In the genomic region with DNA sequence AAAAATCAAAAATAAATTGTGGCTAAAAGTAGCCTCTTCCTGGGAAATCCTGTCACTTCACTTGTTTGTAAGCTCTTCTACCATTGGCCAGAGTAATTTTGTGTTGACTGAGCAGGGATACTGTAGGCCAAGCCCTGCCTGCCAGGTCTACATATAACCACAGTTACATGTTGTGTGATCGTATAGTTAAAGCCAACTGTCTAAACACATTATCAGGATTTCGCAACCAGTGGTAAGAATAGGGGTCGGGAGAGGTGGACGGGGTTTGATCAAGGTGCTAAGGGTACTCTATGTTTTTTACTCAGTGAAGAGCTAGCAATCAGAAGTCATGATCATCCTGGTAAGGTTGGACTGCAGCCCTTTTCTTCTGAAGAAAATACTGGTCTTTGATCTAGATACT, we compare ENCODE assay signal across 11 cellular contexts. TPM values are rescaled to one million over a fixed set of nuclear protein-coding genes. Genes with fewer than 3 reads are reported as not detected.
DNase-seq lines count a peak whose midpoint lies in the region; ATAC-seq and TF ChIP-seq lines count a peak whose summit lies in the region.
"Had no signal": no experiment of that assay in that cellular context is flagged by ENCODE, and none has a peak within 500 bp of the region (broad histone marks: within the 10 kb centered on the region; RNA-seq: fewer than 3 reads in every experiment).

No MANE protein-coding gene starts in this region.

- H3K9me3 Mint-ChIP-seq in activated CD8-positive, alpha-beta T cell treated with anti-CD3 and anti-CD28 coated beads, Interleukin-2, amount 10 ng/mL, durations not matched to agents 7 days and 5 days (ENCODE audit: insufficient read depth) = no peaks in the 10 kb centered on the region

- POLR2A ChIA-PET in activated CD8-positive, alpha-beta T cell treated with anti-CD3 and anti-CD28 coated beads, Interleukin-2, amount 10 ng/mL, durations not matched to agents 7 days and 5 days (lab: Charles Lee) = interaction anchor here (0.8 to 1.8 kb wide), 6 partner anchors 8 to 61 kb away, joined by 3 to 5 read pairs (median 4); a partner anchor contains a TSS

- WGBS in liver = 71% methylated on average over 4 of the region's 4 CpGs

- CTCF ChIA-PET in activated CD8-positive, alpha-beta T cell treated with anti-CD3 and anti-CD28 coated beads, Interleukin-2, amount 10 ng/mL, durations not matched to agents 7 days and 5 days (lab: Charles Lee) = interaction anchor here (0.9 to 2.7 kb wide), 5 partner anchors 7 to 159 kb away, joined by 3 to 7 read pairs (median 6); a partner anchor contains a TSS

- no peak overlapping the region for H3K4me3 ChIP-seq in BLaER1 treated with 17β-estradiol and CSF1 and Interleukin-3, amounts not matched to agents 10 nM and 100 nM
- H3K4me3 ChIP-seq in liver (ENCODE audit: low read depth in 1 of 3, low read length in 3 of 3) (no peak overlapping the region), MG63 (no peak overlapping the region)
- H3K4me3 ChIP-seq: colonic mucosa, tibial nerve had no signal

- H3K9ac ChIP-seq in BLaER1 treated with 17β-estradiol and CSF1 and Interleukin-3, amounts not matched to agents 10 nM and 100 nM = peak overlapping the region in 1 of 11 experiments; percentile 27; a peak in 1 of 22 replicates
- H3K9ac ChIP-seq in liver (ENCODE audit: low read depth in 1 of 2, low read length in 2 of 2) = peak overlapping the region in 1 of 2 donors; percentile 60

- no peak for DNase-seq in activated CD8-positive, alpha-beta T cell treated with anti-CD3 and anti-CD28 coated beads, Interleukin-2, amount 10 ng/mL, durations not matched to agents 7 days and 5 days
- DNase-seq in MG63 = no peak
- no peak for DNase-seq in NCI-H2171 treated with DMSO at 0.1 percent for 48 hours (lab: John Stamatoyannopoulos, UW)
- DNase-seq: aorta, colonic mucosa had no signal

- H3K4me3 Mint-ChIP-seq in activated CD8-positive, alpha-beta T cell treated with anti-CD3 and anti-CD28 coated beads, Interleukin-2, amount 10 ng/mL, durations not matched to agents 7 days and 5 days = no peak overlapping the region

- no peak for TF ChIP-seq RAD21 in liver (IDR thresholded peaks at IDR 0.05)

- peaks cover 50 to 65% (median 53%) of the 10 kb centered on the region in 11 experiments for H3K36me3 ChIP-seq in BLaER1 treated with 17β-estradiol and CSF1 and Interleukin-3, amounts not matched to agents 10 nM and 100 nM
- H3K36me3 ChIP-seq in liver (ENCODE audit: control insufficient read depth in 4 of 4, insufficient read depth in 3 of 4, low read depth in 1 of 4, low read length in 3 of 4) = peaks cover 2 to 8% (median 6%) of the 10 kb centered on the region in 4 donors
- H3K36me3 ChIP-seq in MG63 = peaks cover 63% of the 10 kb centered on the region

- ATAC-seq in GM18909 (IDR thresholded peaks at IDR 0.05; ENCODE audit: poor library complexity, unreplicated experiment) (peak; percentile 7), SK-N-SH treated with all-trans-retinoic acid at 6 μM for 48 hours (no peak), GM18867 (IDR thresholded peaks at IDR 0.05; ENCODE audit: unreplicated experiment) (no peak)
- ATAC-seq in activated CD8-positive, alpha-beta T cell treated with anti-CD3 and anti-CD28 coated beads, Interleukin-2, amount 10 ng/mL, durations not matched to agents 7 days and 5 days = no peak

- peaks cover 63% of the 10 kb centered on the region for H3K4me1 Mint-ChIP-seq in activated CD8-positive, alpha-beta T cell treated with anti-CD3 and anti-CD28 coated beads, Interleukin-2, amount 10 ng/mL, durations not matched to agents 7 days and 5 days (ENCODE audit: low read depth)

- H3K36me3 Mint-ChIP-seq in activated CD8-positive, alpha-beta T cell treated with anti-CD3 and anti-CD28 coated beads, Interleukin-2, amount 10 ng/mL, durations not matched to agents 7 days and 5 days (ENCODE audit: low read depth) = peaks cover 50% of the 10 kb centered on the region

- H3K27me3 ChIP-seq in BLaER1 treated with 17β-estradiol and CSF1 and Interleukin-3, amounts not matched to agents 10 nM and 100 nM = no peaks in the 10 kb centered on the region
- H3K27me3 ChIP-seq in liver (ENCODE audit: control insufficient read depth in 4 of 4, insufficient read depth in 4 of 4, low read length in 3 of 4) = no peaks in the 10 kb centered on the region
- H3K27me3 ChIP-seq in MG63 = no peaks in the 10 kb centered on the region
- H3K27me3 ChIP-seq: colonic mucosa, tibial nerve had no signal

- H3K4me2 ChIP-seq in BLaER1 treated with 17β-estradiol and CSF1 and Interleukin-3, amounts not matched to agents 10 nM and 100 nM = peak overlapping the region in 10 of 11 experiments; percentile 20 to 78 (median 54); a peak in 16 of 22 replicates

- H4K20me1 ChIP-seq in BLaER1 treated with 17β-estradiol and CSF1 and Interleukin-3, amounts not matched to agents 10 nM and 100 nM = peaks cover 0 to 19% (median 0%) of the 10 kb centered on the region in 11 experiments; a peak in 5 of 22 replicates

- H3K27me3 Mint-ChIP-seq in activated CD8-positive, alpha-beta T cell treated with anti-CD3 and anti-CD28 coated beads, Interleukin-2, amount 10 ng/mL, durations not matched to agents 7 days and 5 days (ENCODE audit: low read depth) = no peaks in the 10 kb centered on the region

- peak overlapping the region in 9 of 11 experiments; percentile 31 to 69 (median 58); a peak in 16 of 22 replicates for H3K27ac ChIP-seq in BLaER1 treated with 17β-estradiol and CSF1 and Interleukin-3, amounts not matched to agents 10 nM and 100 nM
- H3K27ac ChIP-seq in liver (ENCODE audit: low read depth in 1 of 2, low read length in 2 of 2) = peak overlapping the region; percentile 49 to 88
- H3K27ac ChIP-seq: colonic mucosa had no signal

- peak overlapping the region; percentile 7 for H3K27ac Mint-ChIP-seq in activated CD8-positive, alpha-beta T cell treated with anti-CD3 and anti-CD28 coated beads, Interleukin-2, amount 10 ng/mL, durations not matched to agents 7 days and 5 days

- peaks cover 24 to 50% (median 41%) of the 10 kb centered on the region in 10 experiments for H3K4me1 ChIP-seq in BLaER1 treated with 17β-estradiol and CSF1 and Interleukin-3, amounts not matched to agents 10 nM and 100 nM
- H3K4me1 ChIP-seq in liver (ENCODE audit: control insufficient read depth in 4 of 4, insufficient read depth in 4 of 4, low read length in 3 of 4) = peaks cover 3 to 25% (median 20%) of the 10 kb centered on the region in 4 donors
- H3K4me1 ChIP-seq: colonic mucosa had no signal

- H3K9me3 ChIP-seq in BLaER1 treated with 17β-estradiol and CSF1 and Interleukin-3, amounts not matched to agents 10 nM and 100 nM (replicated peaks in 1 of 11) = peaks cover 0 to 7% (median under 1%) of the 10 kb centered on the region in 11 experiments; a peak in 10 of 22 replicates
- H3K9me3 ChIP-seq in liver (ENCODE audit: control insufficient read depth in 4 of 4, low read length in 3 of 4) (no peaks in the 10 kb centered on the region), MG63 (no peaks in the 10 kb centered on the region)
- H3K9me3 ChIP-seq: colonic mucosa, tibial nerve had no signal

- no peak for TF ChIP-seq CTCF in liver (IDR thresholded peaks at IDR 0.05; ENCODE audit: low read depth, low read length, missing input control)

TF ChIP-seq in liver, 16 proteins besides CTCF, POLR2A, EP300 and RAD21 (continues in another document):
- TF ChIP-seq, protein P1, sequence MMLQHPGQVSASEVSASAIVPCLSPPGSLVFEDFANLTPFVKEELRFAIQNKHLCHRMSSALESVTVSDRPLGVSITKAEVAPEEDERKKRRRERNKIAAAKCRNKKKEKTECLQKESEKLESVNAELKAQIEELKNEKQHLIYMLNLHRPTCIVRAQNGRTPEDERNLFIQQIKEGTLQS (IDR thresholded peaks at IDR 0.05) = no peak
- TF ChIP-seq YY1 (IDR thresholded peaks at IDR 0.05) (no peak), TAF1 (conservative IDR thresholded peaks at IDR 0.05) (no peak), GABPA (IDR thresholded peaks at IDR 0.05 in 1 of 2, conservative IDR thresholded peaks at IDR 0.05 in 1 of 2) (no peak), FOXA1 (IDR thresholded peaks at IDR 0.05) (no peak)

TF ChIP-seq in SK-N-SH treated with all-trans-retinoic acid at 6 μM for 48 hours, 23 proteins besides CTCF, POLR2A, EP300 and RAD21 (continues in another document):
- TF ChIP-seq ZNF8 (CRISPR knock-in tag; IDR thresholded peaks at IDR 0.05) = no peak
- no peak for TF ChIP-seq RARB (CRISPR knock-in tag; IDR thresholded peaks at IDR 0.05)
- TF ChIP-seq, protein P2, sequence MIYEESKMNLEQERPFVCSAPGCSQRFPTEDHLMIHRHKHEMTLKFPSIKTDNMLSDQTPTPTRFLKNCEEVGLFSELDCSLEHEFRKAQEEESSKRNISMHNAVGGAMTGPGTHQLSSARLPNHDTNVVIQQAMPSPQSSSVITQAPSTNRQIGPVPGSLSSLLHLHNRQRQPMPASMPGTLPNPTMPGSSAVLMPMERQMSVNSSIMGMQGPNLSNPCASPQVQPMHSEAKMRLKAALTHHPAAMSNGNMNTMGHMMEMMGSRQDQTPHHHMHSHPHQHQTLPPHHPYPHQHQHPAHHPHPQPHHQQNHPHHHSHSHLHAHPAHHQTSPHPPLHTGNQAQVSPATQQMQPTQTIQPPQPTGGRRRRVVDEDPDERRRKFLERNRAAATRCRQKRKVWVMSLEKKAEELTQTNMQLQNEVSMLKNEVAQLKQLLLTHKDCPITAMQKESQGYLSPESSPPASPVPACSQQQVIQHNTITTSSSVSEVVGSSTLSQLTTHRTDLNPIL (CRISPR knock-in tag; IDR thresholded peaks at IDR 0.05; ENCODE audit: low read depth) = no peak
- TF ChIP-seq ZFP30 (CRISPR knock-in tag; IDR thresholded peaks at IDR 0.05) = no peak
- no peak for TF ChIP-seq SNAI2 (CRISPR knock-in tag; IDR thresholded peaks at IDR 0.05)

RNA-seq across cellular contexts. Expression of a gene that starts 13.4 kb away (rescaled TPM):
- total RNA-seq in activated CD8-positive, alpha-beta T cell treated with anti-CD3 and anti-CD28 coated beads, Interleukin-2, amount 10 ng/mL, durations not matched to agents 7 days and 5 days = 10 to 100 TPM; 76.0 to 78.1 TPM
- 10 to 100 TPM; 27.0 to 40.5 TPM for total RNA-seq in liver
- 10 to 100 TPM in 1 of 2 donors, 1 to 10 TPM in 1; 7.0 to 10.5 TPM for polyA plus RNA-seq in liver
- 75.0 and 96.8 TPM in 2 replicates for total RNA-seq in MG63 (2014; rRNA removed; shearing (Covaris generic); ENCODE audit: low replicate concordance)

RNA-seq across cellular contexts. Expression of a gene that starts 16.5 kb away (rescaled TPM):
- 10 to 100 TPM; 86.6 to 87.7 TPM for total RNA-seq in activated CD8-positive, alpha-beta T cell treated with anti-CD3 and anti-CD28 coated beads, Interleukin-2, amount 10 ng/mL, durations not matched to agents 7 days and 5 days
- 10 to 100 TPM; 22.2 to 30.4 TPM for total RNA-seq in liver
- 10 to 100 TPM in 1 of 2 donors, 1 to 10 TPM in 1; 6.7 to 11.1 TPM for polyA plus RNA-seq in liver
- 14.5 and 20.7 TPM in 2 replicates for total RNA-seq in MG63 (2014; rRNA removed; shearing (Covaris generic); ENCODE audit: low replicate concordance)

RNA-seq across cellular contexts. Expression of a gene that starts 35.7 kb away (rescaled TPM):
- total RNA-seq in activated CD8-positive, alpha-beta T cell treated with anti-CD3 and anti-CD28 coated beads, Interleukin-2, amount 10 ng/mL, durations not matched to agents 7 days and 5 days = 10 to 100 TPM; 15.5 to 16.2 TPM
- total RNA-seq in liver = 10 to 100 TPM in 1 of 2 donors, 1 to 10 TPM in 1; 5.9 to 22.4 TPM
- polyA plus RNA-seq in liver = 1 to 10 TPM; 5.6 to 6.4 TPM
- total RNA-seq in MG63 (2014; rRNA removed; shearing (Covaris generic); ENCODE audit: low replicate concordance) = 0.47 and 8.3 TPM in 2 replicates
